In genomic region chr21:17489565-17489964, GRCh38 we compare ENCODE assay signal across 7 cellular contexts. TPM values are rescaled to one million over a fixed set of nuclear protein-coding genes. Genes with fewer than 3 reads are reported as not detected.
DNase-seq lines count a peak whose midpoint lies in the region; ATAC-seq, FAIRE-seq and TF ChIP-seq lines count a peak whose summit lies in the region.
"Not testable (repeated sequence)": the region's sequence is repeated elsewhere in the genome, so short reads cannot be mapped to it uniquely, and the experiment has no call there.

No MANE protein-coding gene starts in this region.

- ATAC-seq in RWPE2 (ENCODE audit: low read depth) (peak; percentile 93), esophagus mucosa (peak; percentile 90)

- H3K9me3 Mint-ChIP-seq in astrocyte (ENCODE audit: unreplicated experiment) = not testable (repeated sequence)

- not testable (repeated sequence) for H3K4me2 ChIP-seq in astrocyte (ENCODE audit: low read length)

- H3K9ac ChIP-seq in astrocyte (ENCODE audit: low read length) = not testable (repeated sequence)

- H3K4me1 ChIP-seq in RWPE2 (ENCODE audit: insufficient read depth, poor library complexity, severe bottlenecking) (peaks cover 16% of the 10 kb centered on the region), astrocyte (ENCODE audit: insufficient read depth, low read length) (peaks cover 18% of the 10 kb centered on the region)

- peaks cover 21% of the 10 kb centered on the region for H3K27me3 ChIP-seq in RWPE2 (ENCODE audit: insufficient read depth, poor library complexity, severe bottlenecking)
- not testable (repeated sequence) for H3K27me3 ChIP-seq in astrocyte (ENCODE audit: insufficient read depth, low read length)

- not testable (repeated sequence) for TF ChIP-seq CTCF in RWPE2 (IDR thresholded peaks at IDR 0.05; ENCODE audit: poor library complexity, severe bottlenecking); astrocyte (IDR thresholded peaks at IDR 0.05; ENCODE audit: insufficient read depth, low read depth, low read length)

- H3K4me1 Mint-ChIP-seq in astrocyte (ENCODE audit: low read depth, unreplicated experiment) = peaks cover 17% of the 10 kb centered on the region

- H3K27me3 Mint-ChIP-seq in astrocyte (ENCODE audit: low read depth, unreplicated experiment) = not testable (repeated sequence)

- H3K27ac ChIP-seq in RWPE2 (ENCODE audit: poor library complexity, severe bottlenecking); astrocyte (ENCODE audit: low read depth, low read length): not testable (repeated sequence)

- FAIRE-seq in GM12892 (lab: Jason Lieb, UNC) (peak; percentile 38), astrocyte (lab: Jason Lieb, UNC) (peak; percentile 83)

- not testable (repeated sequence) for H3K36me3 Mint-ChIP-seq in astrocyte (ENCODE audit: low read depth, unreplicated experiment)

- H3K9me3 ChIP-seq in RWPE2 (ENCODE audit: severe bottlenecking); astrocyte (ENCODE audit: insufficient read depth, low read depth, low read length): not testable (repeated sequence)

- H2AFZ ChIP-seq in astrocyte (ENCODE audit: low read depth, low read length) = not testable (repeated sequence)

- not testable (repeated sequence) for H3K4me3 Mint-ChIP-seq in astrocyte (ENCODE audit: unreplicated experiment)

- not testable (repeated sequence) for H3K4me3 ChIP-seq in RWPE2 (ENCODE audit: severe bottlenecking); astrocyte (ENCODE audit: insufficient read depth, low read depth, low read length)

- H3K27ac Mint-ChIP-seq in astrocyte (ENCODE audit: unreplicated experiment) = not testable (repeated sequence)

- TF ChIP-seq POLR2A in GM12892 (IDR thresholded peaks at IDR 0.05; ENCODE audit: low read depth, low read length) = not testable (repeated sequence)

- H4K20me1 ChIP-seq in astrocyte (ENCODE audit: insufficient read depth, low read length) = not testable (repeated sequence)

- not testable (repeated sequence) for H3K79me2 ChIP-seq in astrocyte (ENCODE audit: insufficient read depth, low read length)

- DNase-seq in GM12892 (ENCODE audit: insufficient read length); RWPE2 (ENCODE audit: low spot score): not testable (repeated sequence)
- DNase-seq in NCI-H2029 treated with DMSO at 0.1 percent for 48 hours (lab: John Stamatoyannopoulos, UW) (peak; percentile 46), astrocyte (ENCODE audit: low read depth) (peak; percentile 75), kidney glomerular epithelial cell (lab: John Stamatoyannopoulos, UW) (peak; percentile 45), renal cortical epithelial cell (ENCODE audit: low read depth) (peak; percentile 75)

- not testable (repeated sequence) for H3K36me3 ChIP-seq in RWPE2 (ENCODE audit: low read depth); astrocyte (ENCODE audit: insufficient read depth, low read length)

RNA-seq across cellular contexts. Expression of gene CXADR, which starts 23.3 kb away (rescaled TPM):
- 0.17 TPM for polyA plus RNA-seq in GM12892 (2012; ENCODE audit: missing spikeins)
- 20.2 and 30.6 TPM in 2 replicates for total RNA-seq in astrocyte
- total RNA-seq in esophagus mucosa = 34.9 TPM
- total RNA-seq in renal cortical epithelial cell = 49.0 and 86.1 TPM in 2 replicates
